31 cellular contexts compared by ENCODE assay signal in genomic region chr7:91373401-91373800, GRCh38.
"Had no signal": no experiment of that assay in that cellular context is flagged by ENCODE, and none has a peak within 500 bp of the region (broad histone marks: within the 10 kb centered on the region; RNA-seq: fewer than 3 reads in every experiment).

No MANE protein-coding gene starts in this region.

- ATAC-seq: gastrocnemius medialis; sciatic nerve; stimulated activated naive CD8-positive, alpha-beta T cell treated with anti-CD3 and anti-CD28 coated beads, Interleukin-15, Interleukin-2, amounts not matched to agents 100 U/mL and 50 U/mL, for 24 hours had no signal

- H3K27ac Mint-ChIP-seq: activated CD4-positive, alpha-beta memory T cell treated with anti-CD3 and anti-CD28 coated beads for 36 hours; activated CD4-positive, alpha-beta T cell treated with anti-CD3 and anti-CD28 coated beads, Interleukin-2, amount 10 ng/mL, durations not matched to agents 24 days and 14 days; activated naive CD4-positive, alpha-beta T cell treated with anti-CD3 and anti-CD28 coated beads, Interleukin-2, amount 10 ng/mL, durations not matched to agents 7 days and 5 days; activated naive CD8-positive, alpha-beta T cell treated with anti-CD3 and anti-CD28 coated beads, Interleukin-2, amount 10 ng/mL, durations not matched to agents 7 days and 5 days; activated T-helper 1 cell treated with anti-CD3 and anti-CD28 coated beads, Interleukin-12 subunit alpha, Interleukin-12 subunit beta, Interleukin-2, Interleukin-4 antibody, amounts not matched to agents 30 ng/mL and 10 ng/mL and 1 ng/mL, durations not matched to agents 14 hours and 24 hours and 36 hours; brain had no signal

- H3K4me1 Mint-ChIP-seq: activated CD4-positive, alpha-beta T cell treated with anti-CD3 and anti-CD28 coated beads, Interleukin-2, amount 10 ng/mL, durations not matched to agents 24 days and 14 days; activated naive CD4-positive, alpha-beta T cell treated with anti-CD3 and anti-CD28 coated beads, Interleukin-2, amount 10 ng/mL, durations not matched to agents 7 days and 5 days; activated naive CD8-positive, alpha-beta T cell treated with anti-CD3 and anti-CD28 coated beads, Interleukin-2, amount 10 ng/mL, durations not matched to agents 7 days and 5 days had no signal

- H3K4me3 ChIP-seq: ascending aorta, cardiac muscle cell, colonic mucosa, gastrocnemius medialis, hepatocyte, left ventricle myocardium inferior, lung, prostate gland, skin epidermis, thoracic aorta had no signal

- H3K4me3 Mint-ChIP-seq: activated CD4-positive, alpha-beta memory T cell treated with anti-CD3 and anti-CD28 coated beads for 36 hours; activated CD4-positive, alpha-beta T cell treated with anti-CD3 and anti-CD28 coated beads, Interleukin-2, amount 10 ng/mL, durations not matched to agents 24 days and 14 days; activated naive CD4-positive, alpha-beta T cell treated with anti-CD3 and anti-CD28 coated beads, Interleukin-2, amount 10 ng/mL, durations not matched to agents 7 days and 5 days; activated naive CD8-positive, alpha-beta T cell treated with anti-CD3 and anti-CD28 coated beads, Interleukin-2, amount 10 ng/mL, durations not matched to agents 7 days and 5 days; activated T-helper 1 cell treated with anti-CD3 and anti-CD28 coated beads, Interleukin-12 subunit alpha, Interleukin-12 subunit beta, Interleukin-2, Interleukin-4 antibody, amounts not matched to agents 30 ng/mL and 10 ng/mL and 1 ng/mL, durations not matched to agents 14 hours and 24 hours and 36 hours; brain; nephron had no signal

- H3K36me3 Mint-ChIP-seq: activated CD4-positive, alpha-beta memory T cell treated with anti-CD3 and anti-CD28 coated beads for 36 hours; activated naive CD4-positive, alpha-beta T cell treated with anti-CD3 and anti-CD28 coated beads, Interleukin-2, amount 10 ng/mL, durations not matched to agents 7 days and 5 days; activated naive CD8-positive, alpha-beta T cell treated with anti-CD3 and anti-CD28 coated beads, Interleukin-2, amount 10 ng/mL, durations not matched to agents 7 days and 5 days; brain had no signal

- H3K9me3 Mint-ChIP-seq: activated CD4-positive, alpha-beta memory T cell treated with anti-CD3 and anti-CD28 coated beads for 36 hours; activated CD4-positive, alpha-beta T cell treated with anti-CD3 and anti-CD28 coated beads, Interleukin-2, amount 10 ng/mL, durations not matched to agents 24 days and 14 days; activated naive CD4-positive, alpha-beta T cell treated with anti-CD3 and anti-CD28 coated beads, Interleukin-2, amount 10 ng/mL, durations not matched to agents 7 days and 5 days; activated T-helper 1 cell treated with anti-CD3 and anti-CD28 coated beads, Interleukin-12 subunit alpha, Interleukin-12 subunit beta, Interleukin-2, Interleukin-4 antibody, amounts not matched to agents 30 ng/mL and 10 ng/mL and 1 ng/mL, durations not matched to agents 14 hours and 24 hours and 36 hours; brain; nephron had no signal

- DNase-seq: activated CD4-positive, alpha-beta memory T cell treated with anti-CD3 and anti-CD28 coated beads for 36 hours; activated CD4-positive, alpha-beta T cell treated with anti-CD3 and anti-CD28 coated beads, Interleukin-2, amount 10 ng/mL, durations not matched to agents 24 days and 14 days; activated CD4-positive, CD25-positive, alpha-beta regulatory T cell treated with anti-CD3 and anti-CD28 coated beads, Interleukin-2, amount 50 U/mL, for 72 hours; activated CD8-positive, alpha-beta memory T cell treated with anti-CD3 and anti-CD28 coated beads, Interleukin-2, amount 50 U/mL, for 4 hours; activated gamma-delta T cell; activated naive CD4-positive, alpha-beta T cell treated with anti-CD3 and anti-CD28 coated beads, Interleukin-2, amount 10 ng/mL, durations not matched to agents 7 days and 5 days; activated naive CD8-positive, alpha-beta T cell treated with anti-CD3 and anti-CD28 coated beads, Interleukin-2, amount 10 ng/mL, durations not matched to agents 7 days and 5 days; activated T-cell treated with anti-CD3 and anti-CD28 coated beads, Interleukin-2, amount 50 U/mL, for 1 hour; cerebellar nuclear complex; colonic mucosa; effector CD8-positive, alpha-beta T cell; gastrocnemius medialis; islet precursor cell; left ventricle myocardium inferior; retina; stimulated activated CD4-positive, alpha-beta T cell treated with anti-CD3 and anti-CD28 coated beads, Interleukin-12 subunit alpha, Interleukin-12 subunit beta, amount 100 ng/mL, for 4 hours; stimulated activated CD4-positive, alpha-beta T cell treated with anti-CD3 and anti-CD28 coated beads, Interleukin-4, amount 100 ng/mL, for 1 hour; stimulated activated naive CD8-positive, alpha-beta T cell treated with anti-CD3 and anti-CD28 coated beads, Interleukin-15, Interleukin-2, amounts not matched to agents 100 U/mL and 50 U/mL, for 24 hours; T1000; trophoblast cell had no signal

- H3K27me3 Mint-ChIP-seq: activated CD4-positive, alpha-beta memory T cell treated with anti-CD3 and anti-CD28 coated beads for 36 hours; activated CD4-positive, alpha-beta T cell treated with anti-CD3 and anti-CD28 coated beads, Interleukin-2, amount 10 ng/mL, durations not matched to agents 24 days and 14 days; activated naive CD4-positive, alpha-beta T cell treated with anti-CD3 and anti-CD28 coated beads, Interleukin-2, amount 10 ng/mL, durations not matched to agents 7 days and 5 days; activated naive CD8-positive, alpha-beta T cell treated with anti-CD3 and anti-CD28 coated beads, Interleukin-2, amount 10 ng/mL, durations not matched to agents 7 days and 5 days; brain had no signal
